Comparison of ENCODE assay signal across 1 cellular context in the genomic region with DNA sequence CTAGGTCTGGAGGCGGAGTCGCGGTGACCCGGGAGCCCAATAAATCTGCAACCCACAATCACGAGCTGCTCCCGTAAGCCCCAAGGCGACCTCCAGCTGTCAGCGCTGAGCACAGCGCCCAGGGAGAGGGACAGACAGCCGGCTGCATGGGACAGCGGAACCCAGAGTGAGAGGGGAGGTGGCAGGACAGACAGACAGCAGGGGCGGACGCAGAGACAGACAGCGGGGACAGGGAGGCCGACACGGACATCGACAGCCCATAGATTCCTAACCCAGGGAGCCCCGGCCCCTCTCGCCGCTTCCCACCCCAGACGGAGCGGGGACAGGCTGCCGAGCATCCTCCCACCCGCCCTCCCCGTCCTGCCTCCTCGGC.
A peak's percentile ranks its signal among the peaks of the same experiment; 100 is the strongest.
TF ChIP-seq lines count a peak whose summit lies in the region.

A gene (plus strand): TSS at position 68 of the 373 bp plus-strand sequence. CDS start 375 bp downstream, outside the sequence.

TF ChIP-seq in H1, 55 proteins besides CTCF, POLR2A, EP300 and RAD21:
- TF ChIP-seq TCF12 (IDR thresholded peaks at IDR 0.05; ENCODE audit: low read depth, low read length) (no peak), GABPA (IDR thresholded peaks at IDR 0.05; ENCODE audit: borderline replicate concordance, insufficient read depth, low read length) (0 out of 2 replicates have a peak, but pooled peaks have one; percentile 9), CREB1 (IDR thresholded peaks at IDR 0.05) (no peak)
- TF ChIP-seq, protein P1, sequence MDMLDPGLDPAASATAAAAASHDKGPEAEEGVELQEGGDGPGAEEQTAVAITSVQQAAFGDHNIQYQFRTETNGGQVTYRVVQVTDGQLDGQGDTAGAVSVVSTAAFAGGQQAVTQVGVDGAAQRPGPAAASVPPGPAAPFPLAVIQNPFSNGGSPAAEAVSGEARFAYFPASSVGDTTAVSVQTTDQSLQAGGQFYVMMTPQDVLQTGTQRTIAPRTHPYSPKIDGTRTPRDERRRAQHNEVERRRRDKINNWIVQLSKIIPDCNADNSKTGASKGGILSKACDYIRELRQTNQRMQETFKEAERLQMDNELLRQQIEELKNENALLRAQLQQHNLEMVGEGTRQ (IDR thresholded peaks at IDR 0.05; ENCODE audit: low read length), result no peak
